Comparison of ENCODE assay signal across 8 cellular contexts in genomic region chr7:29106128-29106988, GRCh38. TPM values are rescaled to one million over a fixed set of nuclear protein-coding genes. Genes with fewer than 3 reads are reported as not detected.
DNase-seq lines count a peak whose midpoint lies in the region; ATAC-seq and TF ChIP-seq lines count a peak whose summit lies in the region.

No MANE protein-coding gene starts in this region.

- H3K4me3 ChIP-seq in gastrocnemius medialis = no peak overlapping the region

- no peaks in the 10 kb centered on the region for H3K27me3 ChIP-seq in gastrocnemius medialis

- H3K4me1 ChIP-seq in gastrocnemius medialis = peaks cover 0 to 4% of the 10 kb centered on the region in 2 donors

- in situ Hi-C loops in gastrocnemius medialis (cut with MboI; ENCODE audit: low sequenced_read_pairs in 4 of 4) = loop anchor here (5.0 to 10.0 kb wide), 4 partner anchors 152 to 301 kb away; partner anchors contain the start of gene TRIL (in 1 of the 4)

- peak; percentile 45 for ATAC-seq in HG03342 (IDR thresholded peaks at IDR 0.05; ENCODE audit: unreplicated experiment)
- ATAC-seq in gastrocnemius medialis = peak; percentile 80 to 87
- no peak for ATAC-seq in GM21786 (IDR thresholded peaks at IDR 0.05; ENCODE audit: unreplicated experiment)

- no peaks in the 10 kb centered on the region for H3K36me3 ChIP-seq in gastrocnemius medialis

- intact Hi-C loops in gastrocnemius medialis (cut with DNase I; ENCODE audit: low total_unique reads) = loop anchor here (1.0 kb wide), 1 partner anchor 184 kb away; no protein-coding TSS in a partner anchor

- TF ChIP-seq CTCF in 22Rv1 (IDR thresholded peaks at IDR 0.05) (peak; percentile 98), gastrocnemius medialis (IDR thresholded peaks at IDR 0.05 in 4 of 5, conservative IDR thresholded peaks at IDR 0.05 in 1 of 5) (peak; percentile 54 to 84 (median 68))

- no peak for TF ChIP-seq POLR2A in gastrocnemius medialis (IDR thresholded peaks at IDR 0.05)

- DNase-seq in GM04503 (ENCODE audit: low read depth) (peak; percentile 31), NCI-H748 (lab: John Stamatoyannopoulos, UW; ENCODE audit: unreplicated experiment) (peak; percentile 75), anterior cingulate cortex (lab: John Stamatoyannopoulos, UW) (peak in 35 of 58 donors; percentile 3 to 65 (median 17)), hippocampal formation (lab: John Stamatoyannopoulos, UW) (peak; percentile 6 to 75), gastrocnemius medialis (peak in 1 of 2 donors; percentile 24)

- no peaks in the 10 kb centered on the region for H3K9me3 ChIP-seq in gastrocnemius medialis

- H3K27ac ChIP-seq in 22Rv1 = no peak overlapping the region
- no peak overlapping the region for H3K27ac ChIP-seq in gastrocnemius medialis

RNA-seq across cellular contexts. Expression of gene CPVL, which starts 40.0 kb away (rescaled TPM):
- total RNA-seq in gastrocnemius medialis = 10 to 100 TPM in 1 of 4 donors, 1 to 10 TPM in 3; 5.6 to 11.8 (median 6.2) TPM
